38 cellular contexts compared by ENCODE assay signal in the genomic region with DNA sequence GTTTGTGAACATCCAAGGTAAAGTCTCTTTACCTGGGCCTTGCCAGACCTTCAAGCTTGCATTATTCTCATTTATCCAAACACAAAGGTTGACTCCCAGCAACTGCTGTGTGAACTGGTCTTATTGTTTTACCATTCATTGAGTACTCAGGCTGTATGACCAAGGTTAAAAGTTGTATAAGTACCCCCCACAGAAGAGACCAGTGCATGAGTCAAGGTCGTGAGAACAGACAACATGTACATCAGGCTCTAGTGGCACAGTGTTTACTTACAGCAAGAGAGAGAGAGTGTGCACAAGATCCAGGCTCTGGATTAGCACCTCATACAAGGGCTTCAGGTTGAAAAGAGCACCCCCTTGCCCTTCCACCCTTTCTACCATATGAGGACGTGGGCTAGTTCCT.
"Had no signal": no experiment of that assay in that cellular context is flagged by ENCODE, and none has a peak within 500 bp of the region (broad histone marks: within the 10 kb centered on the region; RNA-seq: fewer than 3 reads in every experiment).

No MANE protein-coding gene starts in this region.

- H3K27me3 Mint-ChIP-seq: activated CD4-positive, alpha-beta memory T cell treated with anti-CD3 and anti-CD28 coated beads for 36 hours; activated CD4-positive, alpha-beta T cell treated with anti-CD3 and anti-CD28 coated beads, Interleukin-2, amount 10 ng/mL, durations not matched to agents 24 days and 14 days; activated CD8-positive, alpha-beta T cell treated with anti-CD3 and anti-CD28 coated beads for 36 hours; activated naive CD8-positive, alpha-beta T cell treated with anti-CD3 and anti-CD28 coated beads for 36 hours; activated T-helper 17 cell treated with anti-CD3 and anti-CD28 coated beads, Interleukin-2, amount 50 U/mL, for 72 hours; central memory CD8-positive, alpha-beta T cell had no signal

- H3K27me3 ChIP-seq: cardiac muscle cell had no signal

- H3K4me3 ChIP-seq: adrenal gland, cardiac muscle cell had no signal

- H3K4me1 ChIP-seq: adrenal gland had no signal

- H3K27ac Mint-ChIP-seq: activated B cell treated with CpG ODN at 0.5 μM for 24 hours; activated CD4-positive, alpha-beta memory T cell treated with anti-CD3 and anti-CD28 coated beads for 36 hours; activated CD4-positive, alpha-beta T cell treated with anti-CD3 and anti-CD28 coated beads, Interleukin-2, amount 10 ng/mL, durations not matched to agents 24 days and 14 days; activated CD8-positive, alpha-beta T cell treated with anti-CD3 and anti-CD28 coated beads for 36 hours; activated naive CD4-positive, alpha-beta T cell treated with anti-CD3 and anti-CD28 coated beads for 36 hours; activated naive CD4-positive, alpha-beta T cell treated with anti-CD3 and anti-CD28 coated beads, Interleukin-2, amount 50 U/mL, for 72 hours; activated naive CD8-positive, alpha-beta T cell treated with anti-CD3 and anti-CD28 coated beads for 36 hours; activated T-cell treated with anti-CD3 and anti-CD28 coated beads, Interleukin-2, amount 50 U/mL, for 72 hours; activated T-helper 17 cell treated with anti-CD3 and anti-CD28 coated beads, Interleukin-2, amount 50 U/mL, for 72 hours; brain; T-helper 1 cell treated with Interleukin-12 subunit alpha and Interleukin-12 subunit beta and Interleukin-4 antibody, amounts not matched to agents 30 μg/mL and 1 μg/mL, for 36 hours; T-helper 2 cell treated with Interferon-gamma antibody and Interleukin-4, amounts not matched to agents 5 μg/mL and 100 μg/mL, for 36 hours had no signal

- H3K36me3 Mint-ChIP-seq: activated naive CD4-positive, alpha-beta T cell treated with anti-CD3 and anti-CD28 coated beads, Interleukin-2, amount 50 U/mL, for 72 hours; activated naive CD8-positive, alpha-beta T cell treated with anti-CD3 and anti-CD28 coated beads for 36 hours; brain had no signal

- FAIRE-seq: bronchial epithelial cell, TTC549 had no signal

- DNase-seq: activated B cell treated with CpG ODN at 0.5 μM for 24 hours; activated CD4-positive, alpha-beta T cell treated with anti-CD3 and anti-CD28 coated beads for 4 hours; activated CD4-positive, alpha-beta T cell treated with anti-CD3 and anti-CD28 coated beads, Interleukin-2, amount 10 ng/mL, durations not matched to agents 24 days and 14 days; activated CD4-positive, alpha-beta T cell treated with anti-CD3 and anti-CD28 coated beads, Interleukin-2, amount 50 U/mL, for 1 hour; activated CD4-positive, alpha-beta T cell treated with anti-CD3 and anti-CD28 coated beads, Interleukin-2, amount 50 U/mL, for 4 hours; activated CD4-positive, CD25-positive, alpha-beta regulatory T cell treated with anti-CD3 and anti-CD28 coated beads, Interleukin-2, amount 50 U/mL, for 72 hours; activated CD8-positive, alpha-beta memory T cell treated with anti-CD3 and anti-CD28 coated beads, Interleukin-2, amount 50 U/mL, for 4 hours; activated CD8-positive, alpha-beta T cell treated with anti-CD3 and anti-CD28 coated beads for 36 hours; activated effector memory CD4-positive, alpha-beta T cell treated with anti-CD3 and anti-CD28 coated beads, Interleukin-2, amount 50 U/mL, for 16 hours; activated gamma-delta T cell treated with Interleukin-2 at 50 U/mL for 16 hours; activated naive CD4-positive, alpha-beta T cell; activated naive CD4-positive, alpha-beta T cell treated with anti-CD3 and anti-CD28 coated beads for 36 hours; activated naive CD4-positive, alpha-beta T cell treated with anti-CD3 and anti-CD28 coated beads, Interleukin-2, amount 50 U/mL, for 16 hours; activated naive CD8-positive, alpha-beta T cell treated with anti-CD3 and anti-CD28 coated beads for 36 hours; activated T-cell treated with anti-CD3 and anti-CD28 coated beads for 4 hours; activated T-cell treated with anti-CD3 and anti-CD28 coated beads, Interleukin-2, amount 50 U/mL, for 1 hour; activated T-cell treated with anti-CD3 and anti-CD28 coated beads, Interleukin-2, amount 50 U/mL, for 4 hours; activated T-cell treated with anti-CD3 and anti-CD28 coated beads, Interleukin-2, amount 50 U/mL, for 72 hours; adrenal gland; amniotic stem cell; aorta; caudate nucleus; cerebellar nuclear complex; T-helper 1 cell; T-helper 2 cell; T-helper 9 cell had no signal

- H3K9me3 ChIP-seq: adrenal gland had no signal

- H3K4me1 Mint-ChIP-seq: activated B cell treated with CpG ODN at 0.5 μM for 24 hours; activated naive CD8-positive, alpha-beta T cell treated with anti-CD3 and anti-CD28 coated beads for 36 hours; brain; central memory CD8-positive, alpha-beta T cell had no signal

- H3K9me3 Mint-ChIP-seq: activated B cell treated with CpG ODN at 0.5 μM for 24 hours; activated CD4-positive, alpha-beta T cell treated with anti-CD3 and anti-CD28 coated beads, Interleukin-2, amount 10 ng/mL, durations not matched to agents 24 days and 14 days; activated CD8-positive, alpha-beta T cell treated with anti-CD3 and anti-CD28 coated beads for 36 hours; activated naive CD4-positive, alpha-beta T cell treated with anti-CD3 and anti-CD28 coated beads for 36 hours; activated naive CD8-positive, alpha-beta T cell treated with anti-CD3 and anti-CD28 coated beads for 36 hours; activated T-cell treated with anti-CD3 and anti-CD28 coated beads, Interleukin-2, amount 50 U/mL, for 4 hours; brain; central memory CD8-positive, alpha-beta T cell; T-helper 1 cell treated with Interleukin-12 subunit alpha and Interleukin-12 subunit beta and Interleukin-4 antibody, amounts not matched to agents 30 μg/mL and 1 μg/mL, for 36 hours; T-helper 2 cell treated with Interferon-gamma antibody and Interleukin-4, amounts not matched to agents 5 μg/mL and 100 μg/mL, for 36 hours had no signal

- H3K36me3 ChIP-seq: adrenal gland, cardiac muscle cell had no signal

- H3K27ac ChIP-seq: adrenal gland, cardiac muscle cell, VCaP had no signal

- H3K4me3 Mint-ChIP-seq: activated B cell treated with CpG ODN at 0.5 μM for 24 hours; activated CD4-positive, alpha-beta memory T cell treated with anti-CD3 and anti-CD28 coated beads for 36 hours; activated CD4-positive, alpha-beta T cell treated with anti-CD3 and anti-CD28 coated beads, Interleukin-2, amount 10 ng/mL, durations not matched to agents 24 days and 14 days; activated CD8-positive, alpha-beta T cell treated with anti-CD3 and anti-CD28 coated beads for 36 hours; activated naive CD4-positive, alpha-beta T cell treated with anti-CD3 and anti-CD28 coated beads for 36 hours; activated naive CD8-positive, alpha-beta T cell treated with anti-CD3 and anti-CD28 coated beads for 36 hours; activated T-cell treated with anti-CD3 and anti-CD28 coated beads, Interleukin-2, amount 50 U/mL, for 4 hours; activated T-cell treated with anti-CD3 and anti-CD28 coated beads, Interleukin-2, amount 50 U/mL, for 72 hours; activated T-helper 1 cell treated with anti-CD3 and anti-CD28 coated beads, Interleukin-12 subunit alpha, Interleukin-12 subunit beta, Interleukin-2, Interleukin-4 antibody, amounts not matched to agents 30 ng/mL and 10 ng/mL and 1 ng/mL, durations not matched to agents 14 hours and 24 hours and 36 hours; activated T-helper 17 cell treated with anti-CD3 and anti-CD28 coated beads, Interleukin-2, amount 50 U/mL, for 72 hours; brain; central memory CD8-positive, alpha-beta T cell; T-helper 1 cell treated with Interleukin-12 subunit alpha and Interleukin-12 subunit beta and Interleukin-4 antibody, amounts not matched to agents 30 μg/mL and 1 μg/mL, for 36 hours; T-helper 2 cell treated with Interferon-gamma antibody and Interleukin-4, amounts not matched to agents 5 μg/mL and 100 μg/mL, for 36 hours had no signal
